In the genomic region with DNA sequence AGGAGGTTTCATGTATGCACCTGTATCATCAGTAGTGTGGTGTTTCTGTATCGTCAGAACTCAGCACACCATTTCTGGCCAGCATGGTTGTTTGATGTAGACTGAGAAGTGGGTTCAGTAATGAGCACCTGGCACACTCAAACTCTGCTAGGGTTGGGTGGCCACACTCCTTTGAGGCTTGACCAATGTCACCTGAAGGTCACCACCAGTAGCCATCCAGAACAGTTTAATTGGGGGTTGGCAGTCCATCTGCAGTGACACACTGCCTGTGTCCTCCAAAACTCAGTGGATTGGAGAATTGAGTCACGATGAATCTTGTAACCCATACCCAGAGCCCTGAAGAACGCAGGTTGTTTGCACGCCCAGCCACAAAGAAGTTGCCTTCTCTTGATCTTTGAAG, we compare ENCODE assay signal across 33 cellular contexts.
"Had no signal": no experiment of that assay in that cellular context is flagged by ENCODE, and none has a peak within 500 bp of the region (broad histone marks: within the 10 kb centered on the region; RNA-seq: fewer than 3 reads in every experiment).

No MANE protein-coding gene starts in this region.

- H3K4me3 ChIP-seq: adrenal gland, body of pancreas, breast epithelium, Peyer's patch had no signal

- H3K4me1 ChIP-seq: adrenal gland, body of pancreas, Peyer's patch had no signal

- H3K27me3 ChIP-seq: adrenal gland, body of pancreas, breast epithelium, Peyer's patch had no signal

- H3K9me3 ChIP-seq: adrenal gland, body of pancreas, breast epithelium, Peyer's patch had no signal

- DNase-seq: activated B cell treated with CpG ODN at 0.5 μM for 24 hours; activated CD4-positive, alpha-beta memory T cell treated with anti-CD3 and anti-CD28 coated beads for 36 hours; activated CD4-positive, alpha-beta T cell treated with anti-CD3 and anti-CD28 coated beads for 4 hours; activated CD4-positive, alpha-beta T cell treated with anti-CD3 and anti-CD28 coated beads, Interleukin-2, amount 50 U/mL, for 1 hour; activated CD4-positive, CD25-positive, alpha-beta regulatory T cell treated with anti-CD3 and anti-CD28 coated beads, Interleukin-2, amount 50 U/mL, for 72 hours; activated CD8-positive, alpha-beta memory T cell treated with anti-CD3 and anti-CD28 coated beads, Interleukin-2, amount 50 U/mL, for 4 hours; activated gamma-delta T cell treated with Interleukin-2 at 50 U/mL for 16 hours; activated naive CD4-positive, alpha-beta T cell treated with anti-CD3 and anti-CD28 coated beads for 36 hours; activated T-cell treated with anti-CD3 and anti-CD28 coated beads for 4 hours; activated T-cell treated with anti-CD3 and anti-CD28 coated beads, Interleukin-2, amount 50 U/mL, for 4 hours; adrenal gland; body of pancreas; MM.1S; NCI-H1105 treated with DMSO at 0.1 percent for 48 hours; NCI-H1436; NCI-H1694; NCI-H1930; NCI-H2107; NCI-H2171; NCI-H524; NCI-H69; NCI-H82; NK-92 treated with Interleukin-12 subunit alpha and Interleukin-12 subunit beta, amount 100 ng/mL, for 24 hours; PC-3; Peyer's patch; RPMI8226; SW 1271; T-helper 1 cell; T-helper 2 cell; T-helper 9 cell had no signal

- H3K36me3 ChIP-seq: adrenal gland, breast epithelium, Peyer's patch had no signal

- H3K27ac ChIP-seq: adrenal gland, body of pancreas, breast epithelium, KMS-11, Peyer's patch, VCaP had no signal
